In genomic region chr6:44386929-44387345, GRCh38 we compare ENCODE assay signal across 8 cellular contexts. TPM values are rescaled to one million over a fixed set of nuclear protein-coding genes. Genes with fewer than 3 reads are reported as not detected.
DNase-seq lines count a peak whose midpoint lies in the region; ATAC-seq, FAIRE-seq and TF ChIP-seq lines count a peak whose summit lies in the region.

No MANE protein-coding gene starts in this region.

- no peak for TF ChIP-seq CTCF in DND-41 (IDR thresholded peaks at IDR 0.05; ENCODE audit: borderline replicate concordance, extremely low read depth, low read length, poor library complexity, severe bottlenecking)
- no peak for TF ChIP-seq CTCF in RWPE2 (IDR thresholded peaks at IDR 0.05; ENCODE audit: poor library complexity, severe bottlenecking)
- TF ChIP-seq CTCF in esophagus squamous epithelium (IDR thresholded peaks at IDR 0.05), result no peak
- TF ChIP-seq CTCF in neural progenitor cell (IDR thresholded peaks at IDR 0.05), result no peak

- H3K4me2 ChIP-seq in DND-41 (ENCODE audit: insufficient read depth, low read length), result peak overlapping the region; percentile 83
- H3K4me2 ChIP-seq in neural progenitor cell, result peak overlapping the region; percentile 97

- H3K27me3 Mint-ChIP-seq in neural progenitor cell (ENCODE audit: insufficient read depth, low read depth), result peaks cover 4% of the 10 kb centered on the region

- H3K79me2 ChIP-seq in DND-41 (ENCODE audit: insufficient read depth, low read length), result peaks cover 40% of the 10 kb centered on the region
- H3K79me2 ChIP-seq in neural progenitor cell (ENCODE audit: low read depth), result peaks cover 42% of the 10 kb centered on the region

- TF ChIP-seq POLR2A in H54 (IDR thresholded peaks at IDR 0.05; ENCODE audit: low read depth, low read length) (no peak), esophagus squamous epithelium (IDR thresholded peaks at IDR 0.05) (no peak)

- H3K4me1 ChIP-seq in DND-41 (ENCODE audit: insufficient read depth, low read length), result peaks cover 32% of the 10 kb centered on the region
- peaks cover 4% of the 10 kb centered on the region for H3K4me1 ChIP-seq in RWPE2 (ENCODE audit: insufficient read depth, poor library complexity, severe bottlenecking)
- H3K4me1 ChIP-seq in esophagus squamous epithelium, result peaks cover 14 to 40% (median 14%) of the 10 kb centered on the region in 3 donors
- peaks cover 11% of the 10 kb centered on the region for H3K4me1 ChIP-seq in neural progenitor cell

- no peak for FAIRE-seq in H54 (lab: Jason Lieb, UNC)

- peaks cover 32% of the 10 kb centered on the region for H3K4me1 Mint-ChIP-seq in neural progenitor cell

- peaks cover 13% of the 10 kb centered on the region for H3F3A ChIP-seq in neural progenitor cell (ENCODE audit: low read depth)

- H3K4me3 ChIP-seq in DND-41 (ENCODE audit: low read depth in 1 of 2, low read length in 2 of 2) (peak overlapping the region; percentile 47 to 63; a peak in 3 of 4 replicates), RWPE2 (ENCODE audit: severe bottlenecking) (peak overlapping the region; percentile 69), esophagus squamous epithelium (peak overlapping the region; percentile 60 to 99 (median 93)), neural progenitor cell (peak overlapping the region; percentile 69)

- no peaks in the 10 kb centered on the region for H3K9me3 ChIP-seq in DND-41 (ENCODE audit: insufficient read depth, low read length, severe bottlenecking)
- H3K9me3 ChIP-seq in RWPE2 (ENCODE audit: severe bottlenecking), result no peaks in the 10 kb centered on the region
- H3K9me3 ChIP-seq in esophagus squamous epithelium, result no peaks in the 10 kb centered on the region
- H3K9me3 ChIP-seq in neural progenitor cell (ENCODE audit: low read depth), result no peaks in the 10 kb centered on the region

- H3K36me3 ChIP-seq in DND-41 (ENCODE audit: insufficient read depth, low read length) (peaks cover 28% of the 10 kb centered on the region), RWPE2 (ENCODE audit: low read depth) (peaks cover 27% of the 10 kb centered on the region), esophagus squamous epithelium (peaks cover 0 to 15% (median 7%) of the 10 kb centered on the region in 3 donors), neural progenitor cell (peaks cover under 1% of the 10 kb centered on the region)

- H3K27me3 ChIP-seq in DND-41 (ENCODE audit: insufficient read depth, low read length, poor library complexity), result no peaks in the 10 kb centered on the region
- no peaks in the 10 kb centered on the region for H3K27me3 ChIP-seq in RWPE2 (ENCODE audit: insufficient read depth, poor library complexity, severe bottlenecking)
- H3K27me3 ChIP-seq in esophagus squamous epithelium, result no peaks in the 10 kb centered on the region
- no peaks in the 10 kb centered on the region for H3K27me3 ChIP-seq in neural progenitor cell

- in situ Hi-C loops in ACHN (cut with HindIII; ENCODE audit: low pct_ligation_motif_present, low pct_unique_long_range_greater_than_20kb, low sequenced_read_pairs), result no loop called here

- H2AFZ ChIP-seq in DND-41 (ENCODE audit: low read depth, low read length) (peak overlapping the region; percentile 88), neural progenitor cell (replicated peaks) (peak overlapping the region; percentile 63)

- peak; percentile 15; the same call in 2 of the 3 replicates for ATAC-seq in DND-41 (ENCODE audit: insufficient read depth, low read depth)
- peak; percentile 30 for ATAC-seq in RWPE2 (ENCODE audit: low read depth)
- ATAC-seq in GM21529 (IDR thresholded peaks at IDR 0.05; ENCODE audit: unreplicated experiment), result no peak

- intact Hi-C loops in esophagus squamous epithelium (cut with DNase I), result no loop called here

- H3K27ac Mint-ChIP-seq in neural progenitor cell, result peak overlapping the region; percentile 99

- H3K9ac ChIP-seq in DND-41 (ENCODE audit: low read depth, low read length), result peak overlapping the region; percentile 92
- H3K9ac ChIP-seq in neural progenitor cell, result peak overlapping the region; percentile 72

- H4K20me1 ChIP-seq in DND-41 (ENCODE audit: insufficient read depth, low read length) (peaks cover 30% of the 10 kb centered on the region), neural progenitor cell (ENCODE audit: low read depth) (peaks cover 34% of the 10 kb centered on the region)

- DNase-seq in DND-41, result no peak
- DNase-seq in H54 (ENCODE audit: insufficient read length, low spot score), result peak; percentile 19
- no peak for DNase-seq in RWPE2 (ENCODE audit: low spot score)
- DNase-seq in esophagus squamous epithelium (lab: John Stamatoyannopoulos, UW), result no peak
- DNase-seq in neural progenitor cell (ENCODE audit: low spot score), result no peak
- no peak for DNase-seq in ACHN
- DNase-seq in hippocampal formation (lab: John Stamatoyannopoulos, UW), result no peak

- peak overlapping the region; percentile 98 for H3K4me3 Mint-ChIP-seq in neural progenitor cell

- 2 to 4% methylated on average over 8 of the region's 8 CpGs for WGBS in esophagus squamous epithelium, 2 donors

- H3K27ac ChIP-seq in DND-41 (ENCODE audit: low read length), result peak overlapping the region; percentile 99
- H3K27ac ChIP-seq in RWPE2 (ENCODE audit: poor library complexity, severe bottlenecking), result peak overlapping the region; percentile 82
- peak overlapping the region; percentile 83 to 99 (median 96) for H3K27ac ChIP-seq in esophagus squamous epithelium
- peak overlapping the region; percentile 91 for H3K27ac ChIP-seq in neural progenitor cell

- H3K9me3 Mint-ChIP-seq in neural progenitor cell, result no peaks in the 10 kb centered on the region

- peaks cover 16% of the 10 kb centered on the region for H3K36me3 Mint-ChIP-seq in neural progenitor cell

RNA-seq across cellular contexts. Expression of gene CDC5L, which starts 0.6 kb away (rescaled TPM):
- total RNA-seq in esophagus squamous epithelium, result 10 to 100 TPM in 3 of 4 donors, 1 to 10 TPM in 1; 10.0 to 19.3 (median 14.7) TPM
- total RNA-seq in neural progenitor cell (ENCODE audit: low replicate concordance), result 37.9 and 53.6 TPM in 2 replicates

RNA-seq across cellular contexts. Expression of gene SPATS1, which starts 44.5 kb away (rescaled TPM):
- total RNA-seq in esophagus squamous epithelium (not detected), neural progenitor cell (ENCODE audit: low replicate concordance) (0.25 TPM in 1 of 2 replicates, not detected in the other)
